Comparison of ENCODE assay signal across 17 cellular contexts in the genomic region with DNA sequence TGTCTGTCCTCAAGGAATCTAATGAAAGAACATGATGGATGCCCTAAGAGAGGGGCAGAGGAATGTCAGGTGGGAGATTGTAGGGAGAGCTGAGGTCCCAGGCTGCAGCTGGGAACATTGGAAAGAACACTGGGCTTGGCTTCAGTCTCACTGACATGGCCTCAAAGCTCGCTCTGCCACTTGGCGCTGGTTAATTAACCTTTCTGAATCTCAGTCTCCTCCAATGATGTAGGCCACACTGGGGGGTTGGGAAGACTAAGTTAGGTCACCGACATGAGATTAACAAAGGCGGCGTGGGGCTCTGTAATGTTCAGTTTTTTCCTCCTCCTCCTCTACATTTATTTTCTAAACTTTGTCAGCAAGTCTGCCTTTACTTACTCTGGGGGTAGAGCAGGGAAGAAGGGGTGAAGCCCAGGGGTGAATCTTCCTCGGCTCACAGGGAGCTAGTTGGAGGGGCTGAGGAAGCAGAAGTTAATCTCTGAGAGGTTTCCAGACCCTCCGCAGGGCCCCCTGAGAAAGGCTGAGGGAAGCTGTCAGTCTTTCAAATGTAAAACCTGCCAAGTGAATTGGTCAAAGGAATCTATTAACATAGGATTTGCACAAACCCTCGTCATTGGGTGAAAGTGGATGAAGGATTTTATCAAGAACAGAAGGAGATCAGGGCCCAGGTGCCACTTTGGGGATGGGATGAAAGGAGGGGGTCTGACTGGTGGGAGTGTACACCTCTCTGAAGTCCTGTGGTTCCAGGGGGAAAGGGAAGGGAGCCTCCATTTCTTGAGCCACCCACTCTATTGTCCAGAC. TPM values are rescaled to one million over a fixed set of nuclear protein-coding genes. Genes with fewer than 3 reads are reported as not detected.
"Had no signal": no experiment of that assay in that cellular context is flagged by ENCODE, and none has a peak within 500 bp of the region (broad histone marks: within the 10 kb centered on the region; RNA-seq: fewer than 3 reads in every experiment).

No MANE protein-coding gene starts in this region.

- ATAC-seq: activated naive CD4-positive, alpha-beta T cell treated with anti-CD3 and anti-CD28 coated beads, Interleukin-2, amount 50 U/mL, for 72 hours; naive thymus-derived CD4-positive, alpha-beta T cell; stimulated activated naive B cell treated with anti-CD40 and anti-IgM and Interleukin-4, amounts not matched to agents 10 μg/mL and 1 μg/mL and 100 μg/mL, for 72 hours; upper lobe of right lung had no signal

- H3K27me3 ChIP-seq: adrenal gland, spleen had no signal

- H3K4me3 Mint-ChIP-seq: dendritic cell treated with granulocyte-macrophage colony-stimulating factor and Interleukin-4, amounts not matched to agents 40 ng/mL and 50 ng/mL, for 4 days; naive thymus-derived CD4-positive, alpha-beta T cell; stimulated activated naive B cell treated with anti-CD40 and anti-IgM and Interleukin-4, amounts not matched to agents 10 μg/mL and 1 μg/mL and 100 μg/mL, for 72 hours; T-helper 1 cell treated with Interleukin-12 subunit alpha and Interleukin-12 subunit beta and Interleukin-4 antibody, amounts not matched to agents 30 μg/mL and 1 μg/mL, for 36 hours had no signal

- H3K27ac ChIP-seq: adrenal gland, spleen, thoracic aorta, upper lobe of right lung had no signal

- H3K27ac Mint-ChIP-seq: activated naive CD4-positive, alpha-beta T cell treated with anti-CD3 and anti-CD28 coated beads, Interleukin-2, amount 50 U/mL, for 72 hours; dendritic cell treated with granulocyte-macrophage colony-stimulating factor and Interleukin-4, amounts not matched to agents 40 ng/mL and 50 ng/mL, for 4 days; naive thymus-derived CD4-positive, alpha-beta T cell; stimulated activated naive B cell treated with anti-CD40 and anti-IgM and Interleukin-4, amounts not matched to agents 10 μg/mL and 1 μg/mL and 100 μg/mL, for 72 hours; T-helper 1 cell treated with Interleukin-12 subunit alpha and Interleukin-12 subunit beta and Interleukin-4 antibody, amounts not matched to agents 30 μg/mL and 1 μg/mL, for 36 hours had no signal

- H3K4me3 ChIP-seq: adrenal gland, spleen, thoracic aorta, upper lobe of right lung had no signal

- H3K9me3 Mint-ChIP-seq: dendritic cell treated with granulocyte-macrophage colony-stimulating factor and Interleukin-4, amounts not matched to agents 40 ng/mL and 50 ng/mL, for 4 days; T-helper 1 cell treated with Interleukin-12 subunit alpha and Interleukin-12 subunit beta and Interleukin-4 antibody, amounts not matched to agents 30 μg/mL and 1 μg/mL, for 36 hours had no signal

- H3K9me3 ChIP-seq: adrenal gland, thoracic aorta, upper lobe of right lung had no signal

- H3K36me3 ChIP-seq: adrenal gland, spleen, thoracic aorta, upper lobe of right lung had no signal

- H3K4me1 Mint-ChIP-seq: naive thymus-derived CD4-positive, alpha-beta T cell; stimulated activated naive B cell treated with anti-CD40 and anti-IgM and Interleukin-4, amounts not matched to agents 10 μg/mL and 1 μg/mL and 100 μg/mL, for 72 hours had no signal

- DNase-seq: activated CD4-positive, CD25-positive, alpha-beta regulatory T cell treated with anti-CD3 and anti-CD28 coated beads, Interleukin-2, amount 50 U/mL, for 72 hours; activated gamma-delta T cell treated with Interleukin-2 at 50 U/mL for 16 hours; adrenal gland; effector CD8-positive, alpha-beta T cell; mesenchymal stem cell; naive thymus-derived CD4-positive, alpha-beta T cell; nucleus accumbens; posterior cingulate gyrus; retina; spleen; stimulated activated naive B cell treated with anti-CD40 and anti-IgM and Interleukin-4, amounts not matched to agents 10 μg/mL and 1 μg/mL and 100 μg/mL, for 72 hours; upper lobe of right lung had no signal

- H3K4me1 ChIP-seq: adrenal gland, spleen, upper lobe of right lung had no signal

RNA-seq across cellular contexts. Expression of a gene that starts 32.1 kb away (rescaled TPM):
- total RNA-seq: activated CD8-positive, alpha-beta memory T cell treated with anti-CD3 and anti-CD28 coated beads for 36 hours; activated naive CD4-positive, alpha-beta T cell treated with anti-CD3 and anti-CD28 coated beads, Interleukin-2, amount 50 U/mL, for 72 hours had no signal
- polyA plus RNA-seq: naive thymus-derived CD4-positive, alpha-beta T cell had no signal
